ENCODE assay signal across 1 cellular context in genomic region chr1:200896571-200897187, GRCh38.
A peak's percentile ranks its signal among the peaks of the same experiment; 100 is the strongest.
TF ChIP-seq lines count a peak whose summit lies in the region.

No MANE protein-coding gene starts in this region.

TF ChIP-seq in HepG2, 621 proteins besides CTCF, POLR2A, EP300 and RAD21 (continued from another document and continues in another):
- TF ChIP-seq, protein P1, sequence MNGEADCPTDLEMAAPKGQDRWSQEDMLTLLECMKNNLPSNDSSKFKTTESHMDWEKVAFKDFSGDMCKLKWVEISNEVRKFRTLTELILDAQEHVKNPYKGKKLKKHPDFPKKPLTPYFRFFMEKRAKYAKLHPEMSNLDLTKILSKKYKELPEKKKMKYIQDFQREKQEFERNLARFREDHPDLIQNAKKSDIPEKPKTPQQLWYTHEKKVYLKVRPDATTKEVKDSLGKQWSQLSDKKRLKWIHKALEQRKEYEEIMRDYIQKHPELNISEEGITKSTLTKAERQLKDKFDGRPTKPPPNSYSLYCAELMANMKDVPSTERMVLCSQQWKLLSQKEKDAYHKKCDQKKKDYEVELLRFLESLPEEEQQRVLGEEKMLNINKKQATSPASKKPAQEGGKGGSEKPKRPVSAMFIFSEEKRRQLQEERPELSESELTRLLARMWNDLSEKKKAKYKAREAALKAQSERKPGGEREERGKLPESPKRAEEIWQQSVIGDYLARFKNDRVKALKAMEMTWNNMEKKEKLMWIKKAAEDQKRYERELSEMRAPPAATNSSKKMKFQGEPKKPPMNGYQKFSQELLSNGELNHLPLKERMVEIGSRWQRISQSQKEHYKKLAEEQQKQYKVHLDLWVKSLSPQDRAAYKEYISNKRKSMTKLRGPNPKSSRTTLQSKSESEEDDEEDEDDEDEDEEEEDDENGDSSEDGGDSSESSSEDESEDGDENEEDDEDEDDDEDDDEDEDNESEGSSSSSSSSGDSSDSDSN (CRISPR knock-in tag; IDR thresholded peaks at IDR 0.05), result peak; percentile 73
- TF ChIP-seq, protein P2, sequence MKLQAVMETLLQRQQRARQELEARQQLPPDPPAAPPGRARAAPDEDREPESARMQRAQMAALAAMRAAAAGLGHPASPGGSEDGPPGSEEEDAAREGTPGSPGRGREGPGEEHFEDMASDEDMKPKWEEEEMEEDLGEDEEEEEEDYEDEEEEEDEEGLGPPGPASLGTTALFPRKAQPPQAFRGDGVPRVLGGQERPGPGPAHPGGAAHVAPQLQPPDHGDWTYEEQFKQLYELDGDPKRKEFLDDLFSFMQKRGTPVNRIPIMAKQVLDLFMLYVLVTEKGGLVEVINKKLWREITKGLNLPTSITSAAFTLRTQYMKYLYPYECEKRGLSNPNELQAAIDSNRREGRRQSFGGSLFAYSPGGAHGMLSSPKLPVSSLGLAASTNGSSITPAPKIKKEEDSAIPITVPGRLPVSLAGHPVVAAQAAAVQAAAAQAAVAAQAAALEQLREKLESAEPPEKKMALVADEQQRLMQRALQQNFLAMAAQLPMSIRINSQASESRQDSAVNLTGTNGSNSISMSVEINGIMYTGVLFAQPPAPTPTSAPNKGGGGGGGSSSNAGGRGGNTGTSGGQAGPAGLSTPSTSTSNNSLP (IDR thresholded peaks at IDR 0.05; ENCODE audit: low read depth, low read length), result peak; percentile 66; the same call in 1 of the 2 replicates
- TF ChIP-seq, protein P3, sequence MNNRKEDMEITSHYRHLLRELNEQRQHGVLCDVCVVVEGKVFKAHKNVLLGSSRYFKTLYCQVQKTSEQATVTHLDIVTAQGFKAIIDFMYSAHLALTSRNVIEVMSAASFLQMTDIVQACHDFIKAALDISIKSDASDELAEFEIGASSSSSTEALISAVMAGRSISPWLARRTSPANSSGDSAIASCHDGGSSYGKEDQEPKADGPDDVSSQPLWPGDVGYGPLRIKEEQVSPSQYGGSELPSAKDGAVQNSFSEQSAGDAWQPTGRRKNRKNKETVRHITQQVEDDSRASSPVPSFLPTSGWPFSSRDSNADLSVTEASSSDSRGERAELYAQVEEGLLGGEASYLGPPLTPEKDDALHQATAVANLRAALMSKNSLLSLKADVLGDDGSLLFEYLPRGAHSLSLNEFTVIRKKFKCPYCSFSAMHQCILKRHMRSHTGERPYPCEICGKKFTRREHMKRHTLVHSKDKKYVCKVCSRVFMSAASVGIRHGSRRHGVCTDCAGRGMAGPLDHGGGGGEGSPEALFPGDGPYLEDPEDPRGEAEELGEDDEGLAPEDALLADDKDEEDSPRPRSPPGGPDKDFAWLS (CRISPR knock-in tag; IDR thresholded peaks at IDR 0.05; ENCODE audit: borderline replicate concordance), result no peak
- TF ChIP-seq, protein P4, sequence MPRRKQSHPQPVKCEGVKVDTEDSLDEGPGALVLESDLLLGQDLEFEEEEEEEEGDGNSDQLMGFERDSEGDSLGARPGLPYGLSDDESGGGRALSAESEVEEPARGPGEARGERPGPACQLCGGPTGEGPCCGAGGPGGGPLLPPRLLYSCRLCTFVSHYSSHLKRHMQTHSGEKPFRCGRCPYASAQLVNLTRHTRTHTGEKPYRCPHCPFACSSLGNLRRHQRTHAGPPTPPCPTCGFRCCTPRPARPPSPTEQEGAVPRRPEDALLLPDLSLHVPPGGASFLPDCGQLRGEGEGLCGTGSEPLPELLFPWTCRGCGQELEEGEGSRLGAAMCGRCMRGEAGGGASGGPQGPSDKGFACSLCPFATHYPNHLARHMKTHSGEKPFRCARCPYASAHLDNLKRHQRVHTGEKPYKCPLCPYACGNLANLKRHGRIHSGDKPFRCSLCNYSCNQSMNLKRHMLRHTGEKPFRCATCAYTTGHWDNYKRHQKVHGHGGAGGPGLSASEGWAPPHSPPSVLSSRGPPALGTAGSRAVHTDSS (CRISPR knock-in tag; conservative IDR thresholded peaks at IDR 0.05), result no peak
- TF ChIP-seq, protein P5, sequence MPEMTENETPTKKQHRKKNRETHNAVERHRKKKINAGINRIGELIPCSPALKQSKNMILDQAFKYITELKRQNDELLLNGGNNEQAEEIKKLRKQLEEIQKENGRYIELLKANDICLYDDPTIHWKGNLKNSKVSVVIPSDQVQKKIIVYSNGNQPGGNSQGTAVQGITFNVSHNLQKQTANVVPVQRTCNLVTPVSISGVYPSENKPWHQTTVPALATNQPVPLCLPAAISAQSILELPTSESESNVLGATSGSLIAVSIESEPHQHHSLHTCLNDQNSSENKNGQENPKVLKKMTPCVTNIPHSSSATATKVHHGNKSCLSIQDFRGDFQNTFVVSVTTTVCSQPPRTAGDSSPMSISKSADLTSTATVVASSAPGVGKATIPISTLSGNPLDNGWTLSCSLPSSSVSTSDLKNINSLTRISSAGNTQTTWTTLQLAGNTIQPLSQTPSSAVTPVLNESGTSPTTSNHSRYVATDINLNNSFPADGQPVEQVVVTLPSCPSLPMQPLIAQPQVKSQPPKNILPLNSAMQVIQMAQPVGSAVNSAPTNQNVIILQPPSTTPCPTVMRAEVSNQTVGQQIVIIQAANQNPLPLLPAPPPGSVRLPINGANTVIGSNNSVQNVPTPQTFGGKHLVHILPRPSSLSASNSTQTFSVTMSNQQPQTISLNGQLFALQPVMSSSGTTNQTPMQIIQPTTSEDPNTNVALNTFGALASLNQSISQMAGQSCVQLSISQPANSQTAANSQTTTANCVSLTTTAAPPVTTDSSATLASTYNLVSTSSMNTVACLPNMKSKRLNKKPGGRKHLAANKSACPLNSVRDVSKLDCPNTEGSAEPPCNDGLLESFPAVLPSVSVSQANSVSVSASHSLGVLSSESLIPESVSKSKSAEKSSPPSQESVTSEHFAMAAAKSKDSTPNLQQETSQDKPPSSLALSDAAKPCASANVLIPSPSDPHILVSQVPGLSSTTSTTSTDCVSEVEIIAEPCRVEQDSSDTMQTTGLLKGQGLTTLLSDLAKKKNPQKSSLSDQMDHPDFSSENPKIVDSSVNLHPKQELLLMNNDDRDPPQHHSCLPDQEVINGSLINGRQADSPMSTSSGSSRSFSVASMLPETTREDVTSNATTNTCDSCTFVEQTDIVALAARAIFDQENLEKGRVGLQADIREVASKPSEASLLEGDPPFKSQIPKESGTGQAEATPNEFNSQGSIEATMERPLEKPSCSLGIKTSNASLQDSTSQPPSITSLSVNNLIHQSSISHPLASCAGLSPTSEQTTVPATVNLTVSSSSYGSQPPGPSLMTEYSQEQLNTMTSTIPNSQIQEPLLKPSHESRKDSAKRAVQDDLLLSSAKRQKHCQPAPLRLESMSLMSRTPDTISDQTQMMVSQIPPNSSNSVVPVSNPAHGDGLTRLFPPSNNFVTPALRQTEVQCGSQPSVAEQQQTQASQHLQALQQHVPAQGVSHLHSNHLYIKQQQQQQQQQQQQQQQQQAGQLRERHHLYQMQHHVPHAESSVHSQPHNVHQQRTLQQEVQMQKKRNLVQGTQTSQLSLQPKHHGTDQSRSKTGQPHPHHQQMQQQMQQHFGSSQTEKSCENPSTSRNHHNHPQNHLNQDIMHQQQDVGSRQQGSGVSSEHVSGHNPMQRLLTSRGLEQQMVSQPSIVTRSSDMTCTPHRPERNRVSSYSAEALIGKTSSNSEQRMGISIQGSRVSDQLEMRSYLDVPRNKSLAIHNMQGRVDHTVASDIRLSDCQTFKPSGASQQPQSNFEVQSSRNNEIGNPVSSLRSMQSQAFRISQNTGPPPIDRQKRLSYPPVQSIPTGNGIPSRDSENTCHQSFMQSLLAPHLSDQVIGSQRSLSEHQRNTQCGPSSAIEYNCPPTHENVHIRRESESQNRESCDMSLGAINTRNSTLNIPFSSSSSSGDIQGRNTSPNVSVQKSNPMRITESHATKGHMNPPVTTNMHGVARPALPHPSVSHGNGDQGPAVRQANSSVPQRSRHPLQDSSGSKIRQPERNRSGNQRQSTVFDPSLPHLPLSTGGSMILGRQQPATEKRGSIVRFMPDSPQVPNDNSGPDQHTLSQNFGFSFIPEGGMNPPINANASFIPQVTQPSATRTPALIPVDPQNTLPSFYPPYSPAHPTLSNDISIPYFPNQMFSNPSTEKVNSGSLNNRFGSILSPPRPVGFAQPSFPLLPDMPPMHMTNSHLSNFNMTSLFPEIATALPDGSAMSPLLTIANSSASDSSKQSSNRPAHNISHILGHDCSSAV (CRISPR knock-in tag; IDR thresholded peaks at IDR 0.05; ENCODE audit: borderline replicate concordance), result no peak
- TF ChIP-seq KDM4B (CRISPR knock-in tag; IDR thresholded peaks at IDR 0.05) (0 out of 2 replicates have a peak, but pooled peaks have one; percentile 76), HOXA5 (CRISPR knock-in tag; IDR thresholded peaks at IDR 0.05) (peak; percentile 76; the same call in 1 of the 2 replicates), ZNF350 (CRISPR knock-in tag; IDR thresholded peaks at IDR 0.05; ENCODE audit: borderline replicate concordance, low read depth) (peak; percentile 86; the same call in 1 of the 2 replicates), MEF2D (CRISPR knock-in tag; IDR thresholded peaks at IDR 0.05) (peak; percentile 56; the same call in 1 of the 2 replicates), ZNF547 (CRISPR knock-in tag; IDR thresholded peaks at IDR 0.05) (no peak), ZNF749 (CRISPR knock-in tag; IDR thresholded peaks at IDR 0.05; ENCODE audit: borderline replicate concordance) (no peak), KDM3A (CRISPR knock-in tag; IDR thresholded peaks at IDR 0.05; ENCODE audit: low read depth) (peak; percentile 87), PHF20 (CRISPR knock-in tag; IDR thresholded peaks at IDR 0.05) (no peak), ATF4 (CRISPR knock-in tag; IDR thresholded peaks at IDR 0.05) (no peak), ZMYM4 (CRISPR knock-in tag; IDR thresholded peaks at IDR 0.05) (peak; percentile 59; the same call in 1 of the 2 replicates), U2AF2 (IDR thresholded peaks at IDR 0.05; ENCODE audit: low read depth, low read length) (no peak), ZNF362 (CRISPR knock-in tag; IDR thresholded peaks at IDR 0.05; ENCODE audit: borderline replicate concordance) (peak; percentile 41; the same call in 1 of the 2 replicates), BHLHE40 (IDR thresholded peaks at IDR 0.05; ENCODE audit: low read length) (0 out of 2 replicates have a peak, but pooled peaks have one; percentile 26), JUNB (CRISPR knock-in tag; IDR thresholded peaks at IDR 0.05; ENCODE audit: borderline replicate concordance) (no peak), ZNF746 (CRISPR knock-in tag; IDR thresholded peaks at IDR 0.05) (peak; percentile 95), TAF15 (IDR thresholded peaks at IDR 0.05; ENCODE audit: low read depth, low read length, poor library complexity, severe bottlenecking) (no peak), POLR2AphosphoS2 (IDR thresholded peaks at IDR 0.05; ENCODE audit: low read depth, low read length) (no peak), ZNF558 (CRISPR knock-in tag; IDR thresholded peaks at IDR 0.05; ENCODE audit: borderline replicate concordance) (no peak), PRMT3 (CRISPR knock-in tag; IDR thresholded peaks at IDR 0.05; ENCODE audit: borderline replicate concordance, low read depth) (no peak)
- TF ChIP-seq, protein P6, sequence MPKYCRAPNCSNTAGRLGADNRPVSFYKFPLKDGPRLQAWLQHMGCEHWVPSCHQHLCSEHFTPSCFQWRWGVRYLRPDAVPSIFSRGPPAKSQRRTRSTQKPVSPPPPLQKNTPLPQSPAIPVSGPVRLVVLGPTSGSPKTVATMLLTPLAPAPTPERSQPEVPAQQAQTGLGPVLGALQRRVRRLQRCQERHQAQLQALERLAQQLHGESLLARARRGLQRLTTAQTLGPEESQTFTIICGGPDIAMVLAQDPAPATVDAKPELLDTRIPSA (CRISPR knock-in tag; IDR thresholded peaks at IDR 0.05; ENCODE audit: borderline replicate concordance), result no peak
- TF ChIP-seq, protein P7, sequence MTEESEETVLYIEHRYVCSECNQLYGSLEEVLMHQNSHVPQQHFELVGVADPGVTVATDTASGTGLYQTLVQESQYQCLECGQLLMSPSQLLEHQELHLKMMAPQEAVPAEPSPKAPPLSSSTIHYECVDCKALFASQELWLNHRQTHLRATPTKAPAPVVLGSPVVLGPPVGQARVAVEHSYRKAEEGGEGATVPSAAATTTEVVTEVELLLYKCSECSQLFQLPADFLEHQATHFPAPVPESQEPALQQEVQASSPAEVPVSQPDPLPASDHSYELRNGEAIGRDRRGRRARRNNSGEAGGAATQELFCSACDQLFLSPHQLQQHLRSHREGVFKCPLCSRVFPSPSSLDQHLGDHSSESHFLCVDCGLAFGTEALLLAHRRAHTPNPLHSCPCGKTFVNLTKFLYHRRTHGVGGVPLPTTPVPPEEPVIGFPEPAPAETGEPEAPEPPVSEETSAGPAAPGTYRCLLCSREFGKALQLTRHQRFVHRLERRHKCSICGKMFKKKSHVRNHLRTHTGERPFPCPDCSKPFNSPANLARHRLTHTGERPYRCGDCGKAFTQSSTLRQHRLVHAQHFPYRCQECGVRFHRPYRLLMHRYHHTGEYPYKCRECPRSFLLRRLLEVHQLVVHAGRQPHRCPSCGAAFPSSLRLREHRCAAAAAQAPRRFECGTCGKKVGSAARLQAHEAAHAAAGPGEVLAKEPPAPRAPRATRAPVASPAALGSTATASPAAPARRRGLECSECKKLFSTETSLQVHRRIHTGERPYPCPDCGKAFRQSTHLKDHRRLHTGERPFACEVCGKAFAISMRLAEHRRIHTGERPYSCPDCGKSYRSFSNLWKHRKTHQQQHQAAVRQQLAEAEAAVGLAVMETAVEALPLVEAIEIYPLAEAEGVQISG (CRISPR knock-in tag; IDR thresholded peaks at IDR 0.05), result peak; percentile 77
- TF ChIP-seq, protein P8, sequence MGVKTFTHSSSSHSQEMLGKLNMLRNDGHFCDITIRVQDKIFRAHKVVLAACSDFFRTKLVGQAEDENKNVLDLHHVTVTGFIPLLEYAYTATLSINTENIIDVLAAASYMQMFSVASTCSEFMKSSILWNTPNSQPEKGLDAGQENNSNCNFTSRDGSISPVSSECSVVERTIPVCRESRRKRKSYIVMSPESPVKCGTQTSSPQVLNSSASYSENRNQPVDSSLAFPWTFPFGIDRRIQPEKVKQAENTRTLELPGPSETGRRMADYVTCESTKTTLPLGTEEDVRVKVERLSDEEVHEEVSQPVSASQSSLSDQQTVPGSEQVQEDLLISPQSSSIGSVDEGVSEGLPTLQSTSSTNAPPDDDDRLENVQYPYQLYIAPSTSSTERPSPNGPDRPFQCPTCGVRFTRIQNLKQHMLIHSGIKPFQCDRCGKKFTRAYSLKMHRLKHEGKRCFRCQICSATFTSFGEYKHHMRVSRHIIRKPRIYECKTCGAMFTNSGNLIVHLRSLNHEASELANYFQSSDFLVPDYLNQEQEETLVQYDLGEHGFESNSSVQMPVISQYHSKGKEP (CRISPR knock-in tag; IDR thresholded peaks at IDR 0.05), result no peak
